In genomic region chr2:85769236-85769986, GRCh38 we compare ENCODE assay signal across 2 cellular contexts.
TF ChIP-seq lines count a peak whose summit lies in the region.

No MANE protein-coding gene starts in this region.

TF ChIP-seq in HCT116, 20 proteins besides CTCF, POLR2A, EP300 and RAD21 (continued from another document):
- TF ChIP-seq ZFX (IDR thresholded peaks at IDR 0.05) (no peak), SRF (IDR thresholded peaks at IDR 0.05; ENCODE audit: low read depth) (no peak), EZH2phosphoT487 (IDR thresholded peaks at IDR 0.05; ENCODE audit: borderline replicate concordance) (no peak), ZNF274 (IDR thresholded peaks at IDR 0.05; ENCODE audit: low read depth, low read length) (no peak), CBX3 (IDR thresholded peaks at IDR 0.05; ENCODE audit: low read depth) (no peak)
- TF ChIP-seq, protein P1, sequence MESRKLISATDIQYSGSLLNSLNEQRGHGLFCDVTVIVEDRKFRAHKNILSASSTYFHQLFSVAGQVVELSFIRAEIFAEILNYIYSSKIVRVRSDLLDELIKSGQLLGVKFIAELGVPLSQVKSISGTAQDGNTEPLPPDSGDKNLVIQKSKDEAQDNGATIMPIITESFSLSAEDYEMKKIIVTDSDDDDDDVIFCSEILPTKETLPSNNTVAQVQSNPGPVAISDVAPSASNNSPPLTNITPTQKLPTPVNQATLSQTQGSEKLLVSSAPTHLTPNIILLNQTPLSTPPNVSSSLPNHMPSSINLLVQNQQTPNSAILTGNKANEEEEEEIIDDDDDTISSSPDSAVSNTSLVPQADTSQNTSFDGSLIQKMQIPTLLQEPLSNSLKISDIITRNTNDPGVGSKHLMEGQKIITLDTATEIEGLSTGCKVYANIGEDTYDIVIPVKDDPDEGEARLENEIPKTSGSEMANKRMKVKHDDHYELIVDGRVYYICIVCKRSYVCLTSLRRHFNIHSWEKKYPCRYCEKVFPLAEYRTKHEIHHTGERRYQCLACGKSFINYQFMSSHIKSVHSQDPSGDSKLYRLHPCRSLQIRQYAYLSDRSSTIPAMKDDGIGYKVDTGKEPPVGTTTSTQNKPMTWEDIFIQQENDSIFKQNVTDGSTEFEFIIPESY (IDR thresholded peaks at IDR 0.05; ENCODE audit: extremely low read depth, insufficient replicate concordance, low read length): no peak
TF ChIP-seq in HCT116: peak in this region for 0.

TF ChIP-seq in SK-N-SH treated with all-trans-retinoic acid at 6 μM for 48 hours, 23 proteins besides CTCF, POLR2A, EP300 and RAD21 (continued from another document):
- no peak for TF ChIP-seq PATZ1 (CRISPR knock-in tag; IDR thresholded peaks at IDR 0.05; ENCODE audit: borderline replicate concordance)
- no peak for TF ChIP-seq CSRNP3 (CRISPR knock-in tag; IDR thresholded peaks at IDR 0.05)
